7 cellular contexts compared by ENCODE assay signal in the genomic region with DNA sequence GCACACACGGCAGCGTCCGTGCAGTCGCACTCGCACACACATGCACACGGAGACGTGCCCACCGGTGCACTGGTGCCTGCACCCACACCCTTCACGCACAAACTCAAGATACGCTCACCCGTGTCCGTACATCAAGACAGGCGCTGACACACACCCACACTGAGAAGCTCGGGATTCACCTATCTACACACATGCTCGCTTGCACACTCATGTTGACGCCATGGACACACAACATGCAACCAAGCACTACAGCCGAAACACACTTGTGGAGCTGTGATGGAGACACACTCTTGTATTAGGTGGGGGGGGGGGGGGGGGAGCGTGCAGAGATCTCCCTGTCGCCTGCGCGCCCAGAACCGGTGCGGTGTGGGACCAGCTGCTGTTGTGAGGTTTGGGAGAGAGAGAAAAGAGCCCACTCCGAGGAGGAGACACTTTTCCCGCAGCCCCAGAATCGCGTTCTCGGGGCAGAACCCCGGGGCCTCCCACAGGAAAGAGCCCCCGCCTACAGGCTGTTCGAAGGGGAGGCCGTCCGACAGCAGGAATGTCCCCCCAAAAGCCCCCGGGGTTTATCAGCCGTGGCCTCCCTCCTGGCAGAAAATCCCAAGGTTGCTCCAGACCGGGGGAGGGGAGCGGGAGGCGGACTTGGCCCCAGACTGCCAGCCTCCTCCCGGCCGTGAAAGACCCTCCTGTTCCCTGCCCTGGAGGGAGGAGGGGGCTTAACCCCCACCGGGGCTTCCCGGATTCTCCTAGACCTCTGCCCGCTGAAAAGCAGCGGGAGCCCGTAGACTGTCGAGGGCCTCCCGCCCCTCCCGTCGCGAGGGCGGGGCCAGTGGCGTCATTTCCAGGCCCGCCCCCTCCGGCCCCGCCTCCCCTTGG. TPM values are rescaled to one million over a fixed set of nuclear protein-coding genes. Genes with fewer than 3 reads are reported as not detected.
DNase-seq lines count a peak whose midpoint lies in the region; ATAC-seq and TF ChIP-seq lines count a peak whose summit lies in the region.

No MANE protein-coding gene starts in this region.

- H3K4me1 Mint-ChIP-seq in activated CD4-positive, alpha-beta memory T cell treated with anti-CD3 and anti-CD28 coated beads for 36 hours (ENCODE audit: low read depth), result peaks cover 46% of the 10 kb centered on the region

- POLR2A ChIA-PET in activated CD4-positive, alpha-beta memory T cell treated with anti-CD3 and anti-CD28 coated beads for 36 hours (lab: Charles Lee), result interaction anchor here (0.7 to 7.9 kb wide), 20 partner anchors 10 to 280 kb away, joined by 3 to 84 read pairs (median 11); partner anchors contain the start of genes C10orf95, CUEDC2, FBXL15 and GBF1

- DNase-seq in GM13976 (ENCODE audit: low spot score) (peak; percentile 94), NCI-H510A treated with DMSO at 0.1 percent for 48 hours (lab: John Stamatoyannopoulos, UW) (peak; percentile 68), dorsolateral prefrontal cortex (peak; percentile 61 to 86 (median 74)), lower leg skin (ENCODE audit: low spot score in 2 of 2) (peak; percentile 86 to 98)
- DNase-seq in activated CD4-positive, alpha-beta memory T cell treated with anti-CD3 and anti-CD28 coated beads for 36 hours, result peak; percentile 94
- peak; percentile 92 for DNase-seq in stimulated activated CD4-positive, alpha-beta T cell treated with anti-CD3 and anti-CD28 coated beads, Interleukin-4, amount 100 ng/mL, for 1 hour

- in situ Hi-C loops in GM13976 (cut with MboI; ENCODE audit: low sequenced_read_pairs, unreplicated experiment), result no loop called here

- peak overlapping the region; percentile 94 for H3K4me3 Mint-ChIP-seq in activated CD4-positive, alpha-beta memory T cell treated with anti-CD3 and anti-CD28 coated beads for 36 hours

- no peaks in the 10 kb centered on the region for H3K9me3 Mint-ChIP-seq in activated CD4-positive, alpha-beta memory T cell treated with anti-CD3 and anti-CD28 coated beads for 36 hours

- TF ChIP-seq POLR2A in lower leg skin (IDR thresholded peaks at IDR 0.05), result no peak

- peak overlapping the region; percentile 99 for H3K27ac Mint-ChIP-seq in activated CD4-positive, alpha-beta memory T cell treated with anti-CD3 and anti-CD28 coated beads for 36 hours

- CTCF ChIA-PET in activated CD4-positive, alpha-beta memory T cell treated with anti-CD3 and anti-CD28 coated beads for 36 hours (lab: Charles Lee), result interaction anchor here (1.0 to 13.2 kb wide), 13 partner anchors 10 to 257 kb away, joined by 3 to 213 read pairs (median 9); partner anchors contain the start of genes CUEDC2, FBXL15 and SUFU

- ATAC-seq in HG02938 (IDR thresholded peaks at IDR 0.05; ENCODE audit: unreplicated experiment), result peak; percentile 26

- TF ChIP-seq CTCF in GM13976 (IDR thresholded peaks at IDR 0.05; ENCODE audit: borderline replicate concordance, control extremely low read depth, extremely low read depth, insufficient read depth, missing control alignments) (no peak), dorsolateral prefrontal cortex (IDR thresholded peaks at IDR 0.05 in 54 of 56, conservative IDR thresholded peaks at IDR 0.05 in 2 of 56; ENCODE audit: low read depth in 1 of 56, partially characterized antibody in 56 of 56) (peak in 16 of 56 donors; percentile 9 to 42 (median 25)), lower leg skin (IDR thresholded peaks at IDR 0.05) (no peak)

- H3K27me3 Mint-ChIP-seq in activated CD4-positive, alpha-beta memory T cell treated with anti-CD3 and anti-CD28 coated beads for 36 hours, result no peaks in the 10 kb centered on the region

- H3K27ac ChIP-seq in dorsolateral prefrontal cortex, result peak overlapping the region in 58 of 59 donors; percentile 61 to 98 (median 88)

- H3K36me3 Mint-ChIP-seq in activated CD4-positive, alpha-beta memory T cell treated with anti-CD3 and anti-CD28 coated beads for 36 hours, result peaks cover 49% of the 10 kb centered on the region

- intact Hi-C loops in activated CD4-positive, alpha-beta memory T cell treated with anti-CD3 and anti-CD28 coated beads for 36 hours (cut with micrococcal nuclease), result loop anchor here (1.0 to 5.0 kb wide), 12 partner anchors 26 to 277 kb away; partner anchors contain the start of genes ACTR1A, CUEDC2, GBF1 and NOLC1
- intact Hi-C loops in dorsolateral prefrontal cortex (cut with DNase I), result loop anchor here in 1 of 2 donors (5.0 kb wide), 2 partner anchors 187 to 228 kb away; no protein-coding TSS in a partner anchor
- intact Hi-C loops in lower leg skin (cut with DNase I; ENCODE audit: low total_unique reads), result loop anchor here (10.0 kb wide), 1 partner anchor 190 kb away; no protein-coding TSS in a partner anchor

- peaks cover 0 to 4% (median 0%) of the 10 kb centered on the region in 45 donors for H3K27me3 ChIP-seq in dorsolateral prefrontal cortex

- H3K4me3 ChIP-seq in dorsolateral prefrontal cortex, result peak overlapping the region; percentile 53 to 96 (median 74)
- H3K4me3 ChIP-seq in lower leg skin (ENCODE audit: low read depth, poor library complexity, severe bottlenecking), result peak overlapping the region; percentile 63

- WGBS in lower leg skin, 2 donors, result 0 to 1% methylated on average over 45 to 53 of the region's 55 CpGs

RNA-seq across cellular contexts. Expression of gene NFKB2, which starts 0.5 kb away (rescaled TPM):
- total RNA-seq in activated CD4-positive, alpha-beta memory T cell treated with anti-CD3 and anti-CD28 coated beads for 36 hours, result 100 to 1,000 TPM; 241 to 242 TPM
- 10 to 100 TPM in 45 of 120 experiments, 1 to 10 TPM in 75; 3.3 to 26.3 (median 8.5) TPM for total RNA-seq in dorsolateral prefrontal cortex
- 10 to 100 TPM; 19.4 to 36.1 (median 20.1) TPM for total RNA-seq in lower leg skin

RNA-seq across cellular contexts. Expression of gene PSD, which starts 23.5 kb away (rescaled TPM):
- 1 to 10 TPM; 4.2 to 4.4 TPM for total RNA-seq in activated CD4-positive, alpha-beta memory T cell treated with anti-CD3 and anti-CD28 coated beads for 36 hours
- total RNA-seq in dorsolateral prefrontal cortex (100 to 1,000 TPM in 119 of 120 experiments, 10 to 100 TPM in 1; 92.5 to 483 (median 306) TPM), lower leg skin (1 to 10 TPM in 3 of 4 donors, under 1 TPM in 1; 0.56 to 4.5 (median 2.1) TPM)

RNA-seq across cellular contexts. Expression of gene FBXL15, which starts 25.6 kb away (rescaled TPM):
- 10 to 100 TPM; 10.8 to 11.4 TPM for total RNA-seq in activated CD4-positive, alpha-beta memory T cell treated with anti-CD3 and anti-CD28 coated beads for 36 hours
- total RNA-seq in dorsolateral prefrontal cortex, result 10 to 100 TPM; 13.9 to 50.1 (median 32.5) TPM
- 10 to 100 TPM; 18.2 to 25.3 (median 19.1) TPM for total RNA-seq in lower leg skin

RNA-seq across cellular contexts. Expression of gene CUEDC2, which starts 37.3 kb away (rescaled TPM):
- 10 to 100 TPM; 68.6 to 68.9 TPM for total RNA-seq in activated CD4-positive, alpha-beta memory T cell treated with anti-CD3 and anti-CD28 coated beads for 36 hours
- total RNA-seq in dorsolateral prefrontal cortex (100 to 1,000 TPM in 6 of 120 experiments, 10 to 100 TPM in 114; 53.3 to 107 (median 81.5) TPM), lower leg skin (10 to 100 TPM; 30.3 to 51.2 (median 32.7) TPM)

RNA-seq across cellular contexts. Expression of gene C10orf95, which starts 56.3 kb away (rescaled TPM):
- under 1 TPM; 0.19 to 0.48 TPM for total RNA-seq in activated CD4-positive, alpha-beta memory T cell treated with anti-CD3 and anti-CD28 coated beads for 36 hours
- total RNA-seq in dorsolateral prefrontal cortex, result 1 to 10 TPM in 4 of 120 experiments, under 1 TPM in 54, not detected in 62; 0.26 to 1.3 (median 0.45) TPM
- 10 to 100 TPM in 3 of 4 donors, 1 to 10 TPM in 1; 7.6 to 17.3 (median 11.5) TPM for total RNA-seq in lower leg skin

Comparison
In these comparisons a context has a peak if more than half of its experiments do, and no peak if none do; other contexts are left out.
1. Peak in every context shown above with its lines: DNase-seq, ATAC-seq, H3K4me3 ChIP-seq and H3K27ac ChIP-seq.
2. RNA of gene NFKB2, which starts 0.5 kb away (total RNA-seq): 241 to 242 TPM in activated CD4-positive, alpha-beta memory T cell treated with anti-CD3 and anti-CD28 coated beads for 36 hours; 19.4 to 36.1 TPM in lower leg skin and 3.3 to 26.3 TPM in dorsolateral prefrontal cortex; every median in the first group is over 4 times any median in the second.
3. RNA of gene PSD, which starts 23.5 kb away (total RNA-seq): 92.5 to 483 TPM in dorsolateral prefrontal cortex; 4.2 to 4.4 TPM in activated CD4-positive, alpha-beta memory T cell treated with anti-CD3 and anti-CD28 coated beads for 36 hours and 0.56 to 4.5 TPM in lower leg skin; every median in the first group is over 10 times any median in the second.